Comparison of ENCODE assay signal across 28 cellular contexts in the genomic region with DNA sequence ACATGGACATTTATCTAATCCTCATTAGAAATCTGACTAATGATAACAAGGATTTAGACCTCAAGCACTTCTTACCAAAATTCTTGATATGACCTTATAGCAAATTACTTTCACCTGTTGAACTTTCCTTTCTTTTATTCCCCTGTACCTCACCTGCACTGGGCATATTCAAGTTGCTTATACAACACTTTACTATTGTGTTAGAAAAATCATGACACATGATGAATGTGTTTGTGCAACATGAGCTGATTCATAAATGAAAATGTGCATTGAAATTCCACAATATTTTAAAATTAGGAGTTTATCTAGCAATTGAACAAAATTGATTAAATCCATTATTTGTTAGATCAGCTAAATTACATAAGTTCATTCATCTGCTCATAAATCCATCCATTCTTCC.
"Had no signal": no experiment of that assay in that cellular context is flagged by ENCODE, and none has a peak within 500 bp of the region (broad histone marks: within the 10 kb centered on the region; RNA-seq: fewer than 3 reads in every experiment).

No MANE protein-coding gene starts in this region.

- H3K9me3 ChIP-seq: ascending aorta, Peyer's patch, SJSA1, SK-N-SH had no signal

- H3K9ac ChIP-seq: SK-N-SH had no signal

- H3K4me1 ChIP-seq: ascending aorta, Peyer's patch had no signal

- H3K27me3 Mint-ChIP-seq: activated CD4-positive, alpha-beta T cell treated with anti-CD3 and anti-CD28 coated beads, Interleukin-2, amount 10 ng/mL, durations not matched to agents 24 days and 14 days; activated naive CD8-positive, alpha-beta T cell treated with anti-CD3 and anti-CD28 coated beads for 36 hours; activated T-helper 17 cell treated with anti-CD3 and anti-CD28 coated beads, Interleukin-2, amount 50 U/mL, for 72 hours had no signal

- H3K27ac ChIP-seq: ascending aorta, Peyer's patch, SJSA1 had no signal

- H3K27ac Mint-ChIP-seq: activated CD4-positive, alpha-beta T cell treated with anti-CD3 and anti-CD28 coated beads, Interleukin-2, amount 10 ng/mL, durations not matched to agents 24 days and 14 days; activated CD8-positive, alpha-beta T cell treated with anti-CD3 and anti-CD28 coated beads for 36 hours; activated naive CD8-positive, alpha-beta T cell treated with anti-CD3 and anti-CD28 coated beads for 36 hours; activated T-cell treated with anti-CD3 and anti-CD28 coated beads, Interleukin-2, amount 50 U/mL, for 72 hours; activated T-helper 17 cell treated with anti-CD3 and anti-CD28 coated beads, Interleukin-2, amount 50 U/mL, for 72 hours; T-helper 1 cell treated with Interleukin-12 subunit alpha and Interleukin-12 subunit beta and Interleukin-4 antibody, amounts not matched to agents 30 μg/mL and 1 μg/mL, for 36 hours; T-helper 2 cell treated with Interferon-gamma antibody and Interleukin-4, amounts not matched to agents 5 μg/mL and 100 μg/mL, for 36 hours had no signal

- ATAC-seq: activated CD8-positive, alpha-beta T cell treated with anti-CD3 and anti-CD28 coated beads for 36 hours; activated T-cell treated with anti-CD3 and anti-CD28 coated beads, Interleukin-2, amount 50 U/mL, for 72 hours; activated T-helper 17 cell treated with anti-CD3 and anti-CD28 coated beads, Interleukin-2, amount 50 U/mL, for 72 hours; PC-3 had no signal

- H3K27me3 ChIP-seq: ascending aorta, Peyer's patch, SJSA1 had no signal

- H3K36me3 ChIP-seq: ascending aorta, Peyer's patch, SJSA1 had no signal

- H3K9me3 Mint-ChIP-seq: activated CD4-positive, alpha-beta T cell treated with anti-CD3 and anti-CD28 coated beads, Interleukin-2, amount 10 ng/mL, durations not matched to agents 24 days and 14 days; activated CD8-positive, alpha-beta T cell treated with anti-CD3 and anti-CD28 coated beads for 36 hours; activated naive CD8-positive, alpha-beta T cell treated with anti-CD3 and anti-CD28 coated beads for 36 hours; activated T-cell treated with anti-CD3 and anti-CD28 coated beads, Interleukin-2, amount 50 U/mL, for 72 hours; activated T-helper 17 cell treated with anti-CD3 and anti-CD28 coated beads, Interleukin-2, amount 50 U/mL, for 72 hours; T-helper 1 cell treated with Interleukin-12 subunit alpha and Interleukin-12 subunit beta and Interleukin-4 antibody, amounts not matched to agents 30 μg/mL and 1 μg/mL, for 36 hours; T-helper 2 cell treated with Interferon-gamma antibody and Interleukin-4, amounts not matched to agents 5 μg/mL and 100 μg/mL, for 36 hours had no signal

- DNase-seq: activated CD4-positive, alpha-beta T cell treated with anti-CD3 and anti-CD28 coated beads, Interleukin-2, amount 10 ng/mL, durations not matched to agents 24 days and 14 days; activated CD4-positive, alpha-beta T cell treated with anti-CD3 and anti-CD28 coated beads, Interleukin-2, amount 50 U/mL, for 4 hours; activated CD8-positive, alpha-beta T cell treated with anti-CD3 and anti-CD28 coated beads for 36 hours; activated effector memory CD4-positive, alpha-beta T cell treated with anti-CD3 and anti-CD28 coated beads, Interleukin-2, amount 50 U/mL, for 16 hours; activated naive CD4-positive, alpha-beta T cell; activated naive CD4-positive, alpha-beta T cell treated with anti-CD3 and anti-CD28 coated beads, Interleukin-2, amount 50 U/mL, for 16 hours; activated naive CD8-positive, alpha-beta T cell treated with anti-CD3 and anti-CD28 coated beads for 36 hours; activated T-cell treated with anti-CD3 and anti-CD28 coated beads, Interleukin-2, amount 50 U/mL, for 1 hour; activated T-cell treated with anti-CD3 and anti-CD28 coated beads, Interleukin-2, amount 50 U/mL, for 72 hours; amygdala; NCI-H1092 treated with DMSO at 0.1 percent for 48 hours; NCI-H146; NCI-H187 treated with DMSO at 0.1 percent for 48 hours; NCI-H2081; NCI-H345; NCI-H524 treated with DMSO at 0.1 percent for 48 hours; NCI-H748 treated with DMSO at 0.1 percent for 48 hours; NK-92 treated with Interleukin-12 subunit alpha and Interleukin-12 subunit beta, amount 100 ng/mL, for 24 hours; PC-3; Peyer's patch; RPMI8226; SHP77 treated with DMSO at 0.1 percent for 48 hours; SK-N-SH had no signal

- H3K36me3 Mint-ChIP-seq: activated naive CD8-positive, alpha-beta T cell treated with anti-CD3 and anti-CD28 coated beads for 36 hours had no signal

- H3K4me3 Mint-ChIP-seq: activated CD4-positive, alpha-beta T cell treated with anti-CD3 and anti-CD28 coated beads, Interleukin-2, amount 10 ng/mL, durations not matched to agents 24 days and 14 days; activated CD8-positive, alpha-beta T cell treated with anti-CD3 and anti-CD28 coated beads for 36 hours; activated naive CD8-positive, alpha-beta T cell treated with anti-CD3 and anti-CD28 coated beads for 36 hours; activated T-cell treated with anti-CD3 and anti-CD28 coated beads, Interleukin-2, amount 50 U/mL, for 72 hours; activated T-helper 17 cell treated with anti-CD3 and anti-CD28 coated beads, Interleukin-2, amount 50 U/mL, for 72 hours; T-helper 1 cell treated with Interleukin-12 subunit alpha and Interleukin-12 subunit beta and Interleukin-4 antibody, amounts not matched to agents 30 μg/mL and 1 μg/mL, for 36 hours; T-helper 2 cell treated with Interferon-gamma antibody and Interleukin-4, amounts not matched to agents 5 μg/mL and 100 μg/mL, for 36 hours had no signal

- H3K4me3 ChIP-seq: ascending aorta, Peyer's patch, SJSA1 had no signal

- H3K4me2 ChIP-seq: SK-N-SH had no signal

- H3K4me1 Mint-ChIP-seq: activated CD4-positive, alpha-beta T cell treated with anti-CD3 and anti-CD28 coated beads, Interleukin-2, amount 10 ng/mL, durations not matched to agents 24 days and 14 days; activated naive CD8-positive, alpha-beta T cell treated with anti-CD3 and anti-CD28 coated beads for 36 hours; activated T-helper 17 cell treated with anti-CD3 and anti-CD28 coated beads, Interleukin-2, amount 50 U/mL, for 72 hours had no signal
